13 cellular contexts compared by ENCODE assay signal in the genomic region with DNA sequence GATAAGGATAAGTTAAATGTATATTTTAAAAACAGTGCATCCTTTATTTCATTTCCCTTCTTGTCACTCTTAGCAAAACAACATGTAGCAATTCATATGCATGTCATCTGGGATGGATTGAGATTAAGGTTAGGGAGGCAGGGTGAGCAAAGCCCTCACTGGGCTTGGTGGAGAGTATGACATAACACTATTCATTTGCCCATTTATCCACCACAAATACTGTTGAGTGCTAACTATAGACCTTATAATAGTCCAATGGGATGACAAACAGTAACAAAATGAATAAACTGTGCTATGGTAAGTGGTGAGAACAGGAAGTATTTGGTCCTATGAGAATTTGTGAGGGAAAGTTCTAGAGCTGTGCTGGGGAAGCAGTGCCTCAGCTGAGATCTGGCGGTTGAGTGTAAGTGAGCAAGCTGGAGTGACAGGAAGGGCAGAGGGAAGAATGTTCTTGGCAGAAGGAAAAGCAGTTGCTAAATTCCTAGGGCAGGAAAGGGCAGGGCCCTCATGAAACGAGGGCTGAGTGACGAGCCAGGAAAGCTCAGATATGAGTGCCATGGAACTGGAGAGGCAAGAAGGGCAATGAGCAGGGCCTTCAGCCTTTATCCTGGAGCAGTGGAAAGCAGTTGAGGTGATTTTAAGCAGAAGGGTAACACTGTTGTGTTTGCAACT. TPM values are rescaled to one million over a fixed set of nuclear protein-coding genes. Genes with fewer than 3 reads are reported as not detected.
DNase-seq lines count a peak whose midpoint lies in the region; ATAC-seq, FAIRE-seq and TF ChIP-seq lines count a peak whose summit lies in the region.
"Had no signal": no experiment of that assay in that cellular context is flagged by ENCODE, and none has a peak within 500 bp of the region (broad histone marks: within the 10 kb centered on the region; RNA-seq: fewer than 3 reads in every experiment).

No MANE protein-coding gene starts in this region.

- H3K36me3 Mint-ChIP-seq in activated naive CD4-positive, alpha-beta T cell treated with anti-CD3 and anti-CD28 coated beads for 36 hours (ENCODE audit: low read depth), result peaks cover 30% of the 10 kb centered on the region

- no peak for TF ChIP-seq RAD21 in GM12878 (IDR thresholded peaks at IDR 0.05; ENCODE audit: insufficient read depth, low read depth, low read length)

- FAIRE-seq in GM12878 (lab: Jason Lieb, UNC), result no peak
- FAIRE-seq: D721Med had no signal

- no peaks in the 10 kb centered on the region for H3K9me3 ChIP-seq in GM12878 (replicated peaks; ENCODE audit: control insufficient read depth, insufficient read depth, low read length)
- no peaks in the 10 kb centered on the region for H3K9me3 ChIP-seq in gastrocnemius medialis

- H3K4me2 ChIP-seq in GM12878 (ENCODE audit: control insufficient read depth, insufficient read depth), result no peak overlapping the region

- no peak for TF ChIP-seq POLR2A in GM12878 (IDR thresholded peaks at IDR 0.05; ENCODE audit: low read depth, low read length)
- no peak for TF ChIP-seq POLR2A in gastrocnemius medialis (IDR thresholded peaks at IDR 0.05)

- WGBS in GM12878 (ENCODE audit: insufficient coverage, insufficient replicate concordance, low lambda C conversion rate, missing lambda C conversion rate), result 92% methylated on average over 3 of the region's 3 CpGs

- no peaks in the 10 kb centered on the region; a peak in 1 of 4 replicates for H3K36me3 ChIP-seq in GM12878 (ENCODE audit: control insufficient read depth in 2 of 2, insufficient read depth in 2 of 2, low read length in 1 of 2)
- no peaks in the 10 kb centered on the region for H3K36me3 ChIP-seq in gastrocnemius medialis

- H3K9me3 Mint-ChIP-seq in activated naive CD4-positive, alpha-beta T cell treated with anti-CD3 and anti-CD28 coated beads for 36 hours, result no peaks in the 10 kb centered on the region
- H3K9me3 Mint-ChIP-seq: naive thymus-derived CD8-positive, alpha-beta T cell had no signal

- H3K4me1 ChIP-seq in GM12878 (ENCODE audit: control insufficient read depth, insufficient read depth, low read length) (peaks cover 9% of the 10 kb centered on the region), gastrocnemius medialis (peaks cover 45 to 54% of the 10 kb centered on the region in 2 donors)

- H3K79me2 ChIP-seq in GM12878 (ENCODE audit: control insufficient read depth, insufficient read depth, low read length), result peaks cover 68% of the 10 kb centered on the region

- BruUV-seq in GM12878 (replicated peaks; lab: Mats Ljungman, UMichigan), result no TSS peak

- RAD21 ChIA-PET in GM12878 (lab: Charles Lee; ENCODE audit: unreplicated experiment), result interaction anchor here (0.6 kb wide), 2 partner anchors 119 to 165 kb away, joined by 3 read pairs; no protein-coding TSS in a partner anchor

- no peak overlapping the region for H3K9ac ChIP-seq in GM12878 (ENCODE audit: control insufficient read depth, insufficient read depth, low read length)

- ATAC-seq in GM18520 (IDR thresholded peaks at IDR 0.05; ENCODE audit: unreplicated experiment) (peak; percentile 46), GM12878 (peak; percentile 16; the same call in 1 of the 3 replicates), left cardiac atrium (peak; percentile 94 to 96), gastrocnemius medialis (peak; percentile 97 to 100), HG03457 (IDR thresholded peaks at IDR 0.05; ENCODE audit: unreplicated experiment) (no peak)
- no peak for ATAC-seq in activated CD4-positive, CD25-positive, alpha-beta regulatory T cell treated with anti-CD3 and anti-CD28 coated beads, Interleukin-2, amount 50 U/mL, for 24 hours
- ATAC-seq: naive thymus-derived CD8-positive, alpha-beta T cell had no signal

- intact Hi-C loops in GM12878 (cut with micrococcal nuclease; ENCODE audit: unreplicated experiment), result loop anchor here (10.0 kb wide), 1 partner anchor 878 kb away; a partner anchor contains a TSS
- intact Hi-C loops in left cardiac atrium (cut with DNase I), result no loop called here
- intact Hi-C loops in gastrocnemius medialis (cut with DNase I; ENCODE audit: low total_unique reads), result loop anchor here (5.0 to 10.0 kb wide), 2 partner anchors 50 to 112 kb away; no protein-coding TSS in a partner anchor
- intact Hi-C loops in activated naive CD4-positive, alpha-beta T cell treated with anti-CD3 and anti-CD28 coated beads for 36 hours (cut with micrococcal nuclease), result no loop called here

- no peak overlapping the region for H3K27ac Mint-ChIP-seq in activated naive CD4-positive, alpha-beta T cell treated with anti-CD3 and anti-CD28 coated beads for 36 hours
- H3K27ac Mint-ChIP-seq: naive thymus-derived CD8-positive, alpha-beta T cell had no signal

- DNase-seq in GM12878 (ENCODE audit: low read depth, low spot score) (no peak), left cardiac atrium (peak; percentile 65), gastrocnemius medialis (peak; percentile 27 to 82), NCI-H187 treated with DMSO at 0.1 percent for 48 hours (lab: John Stamatoyannopoulos, UW) (no peak)
- DNase-seq in activated naive CD4-positive, alpha-beta T cell treated with anti-CD3 and anti-CD28 coated beads for 36 hours, result no peak
- DNase-seq: effector memory CD4-positive, alpha-beta T cell; naive thymus-derived CD8-positive, alpha-beta T cell; NCI-H1105; SIG-M5 had no signal

- peaks cover 37% of the 10 kb centered on the region for H3K4me1 Mint-ChIP-seq in activated naive CD4-positive, alpha-beta T cell treated with anti-CD3 and anti-CD28 coated beads for 36 hours (ENCODE audit: low read depth)

- SMC1A ChIA-PET in GM12878 (lab: Charles Lee; ENCODE audit: uncharacterized antibody, unreplicated experiment), result interaction anchor here (2.2 kb wide), 1 partner anchor 12 kb away, joined by 8 read pairs; no protein-coding TSS in a partner anchor

- CTCF ChIA-PET in GM12878 (lab: Yijun Ruan, JAX), result interaction anchor here (0.6 to 1.1 kb wide), 5 partner anchors 12 to 138 kb away, joined by 3 to 4 read pairs (median 3); no protein-coding TSS in a partner anchor
- CTCF ChIA-PET in activated naive CD4-positive, alpha-beta T cell treated with anti-CD3 and anti-CD28 coated beads for 36 hours (lab: Charles Lee), result interaction anchor here (0.6 kb wide), 1 partner anchor 111 kb away, joined by 4 read pairs; no protein-coding TSS in a partner anchor

- POLR2A ChIA-PET in GM12878 (lab: Charles Lee), result interaction anchor here (0.6 kb wide), 1 partner anchor 35 kb away, joined by 3 read pairs; no protein-coding TSS in a partner anchor

- in situ Hi-C loops in GM12878 (cut with MboI), result loop anchor here (10.0 kb wide), 1 partner anchor 322 kb away; no protein-coding TSS in a partner anchor
- in situ Hi-C loops in gastrocnemius medialis (cut with MboI; ENCODE audit: low sequenced_read_pairs in 4 of 4), result no loop called here

- H3K27me3 ChIP-seq in GM12878 (replicated peaks in 1 of 2; ENCODE audit: control insufficient read depth in 2 of 2, insufficient read depth in 2 of 2, low read length in 1 of 2), result no peaks in the 10 kb centered on the region
- H3K27me3 ChIP-seq in gastrocnemius medialis, result no peaks in the 10 kb centered on the region

- H2AFZ ChIP-seq in GM12878 (ENCODE audit: control insufficient read depth, low read depth, low read length), result no peak overlapping the region

- TF ChIP-seq EP300 in GM12878 (IDR thresholded peaks at IDR 0.05; ENCODE audit: borderline replicate concordance in 1 of 2, control insufficient read depth in 1 of 2, low read depth in 2 of 2, low read length in 2 of 2), result no peak

- H4K20me1 ChIP-seq in GM12878 (ENCODE audit: control insufficient read depth, insufficient read depth), result no peaks in the 10 kb centered on the region

- no peak overlapping the region for H3K4me3 ChIP-seq in GM12878
- H3K4me3 ChIP-seq in gastrocnemius medialis, result no peak overlapping the region

- TF ChIP-seq CTCF in GM12878 (IDR thresholded peaks at IDR 0.05 in 2 of 3, conservative IDR thresholded peaks at IDR 0.05 in 1 of 3; ENCODE audit: control insufficient read depth in 2 of 3, extremely low read depth in 1 of 3, insufficient read depth in 1 of 3, low read depth in 3 of 3, low read length in 3 of 3) (no peak), gastrocnemius medialis (IDR thresholded peaks at IDR 0.05 in 4 of 5, conservative IDR thresholded peaks at IDR 0.05 in 1 of 5) (no peak)

- H3K27me3 Mint-ChIP-seq in activated naive CD4-positive, alpha-beta T cell treated with anti-CD3 and anti-CD28 coated beads for 36 hours (ENCODE audit: low read depth), result no peaks in the 10 kb centered on the region

- H3K27ac ChIP-seq in GM12878 (ENCODE audit: control insufficient read depth, insufficient read depth) (no peak overlapping the region), gastrocnemius medialis (peak overlapping the region; percentile 62 to 85 (median 74))

- no peak overlapping the region for H3K4me3 Mint-ChIP-seq in activated naive CD4-positive, alpha-beta T cell treated with anti-CD3 and anti-CD28 coated beads for 36 hours
- H3K4me3 Mint-ChIP-seq: naive thymus-derived CD8-positive, alpha-beta T cell had no signal

TF ChIP-seq in GM12878, 131 proteins besides CTCF, POLR2A, EP300 and RAD21 (continues in another document):
- TF ChIP-seq ZNF274 (IDR thresholded peaks at IDR 0.05; ENCODE audit: insufficient read depth, insufficient read length), result no peak

RNA-seq across cellular contexts. Expression of a gene that starts 6.7 kb away (rescaled TPM):
- total RNA-seq in GM12878 (2013; cell fraction: nucleolus; rRNA removed), result 264 and 266 TPM in 2 replicates
- total RNA-seq in GM12878 (2014; rRNA removed) (68.1 and 75.2 TPM in 2 replicates), GM12878 (2014; rRNA removed; fragmentation: Illumina TruSeq; extraction: Trizol) (74.1 and 80.1 TPM in 2 replicates), GM12878 (2021) (59.5 and 68.2 TPM in 2 replicates), left cardiac atrium (100 to 1,000 TPM; 119 to 155 TPM), gastrocnemius medialis (10 to 100 TPM; 20.5 to 41.1 (median 28.6) TPM)
- 51.3 TPM for polyA plus RNA-seq in GM12878 (2011; ENCODE audit: low read depth)
- polyA plus RNA-seq in GM12878 (2011; rRNA removed) (88.0 and 112 TPM in 2 replicates), GM12878 (2014; fragmentation: Illumina TruSeq; extraction: Trizol) (70.4 and 99.8 TPM in 2 replicates), GM12878 (2014; fragmentation: Nextera tagmentation; extraction: Ambion mirVana) (10 to 100 TPM; 23.6 to 33.6 TPM), GM12878 (2014; rRNA removed) (51.4 and 53.5 TPM in 2 replicates), GM12878 (2016; fragmentation: Nextera tagmentation; extraction: Ambion mirVana) (10 to 100 TPM; 63.5 to 66.0 TPM)
- polyA plus RNA-seq in GM12878 (2011; cell fraction: cytosol; rRNA removed), result 51.7 and 71.5 TPM in 2 replicates
- polyA plus RNA-seq in GM12878 (2011; cell fraction: nucleus; rRNA removed), result 53.5 and 63.6 TPM in 2 replicates
- polyA plus RNA-seq in GM12878 (2012), result 36.5 and 50.5 TPM in 2 replicates
- 61.5 and 66.7 TPM in 2 replicates for polyA minus RNA-seq in GM12878 (2011; rRNA and poly(A)+ RNA removed)
- polyA minus RNA-seq in GM12878 (2011; cell fraction: cytosol; rRNA and poly(A)+ RNA removed), result 48.4 and 63.2 TPM in 2 replicates
- polyA minus RNA-seq in GM12878 (2011; cell fraction: nucleus; rRNA and poly(A)+ RNA removed), result 79.8 and 139 TPM in 2 replicates
- 10 to 100 TPM; 31.7 to 33.8 TPM for total RNA-seq in activated naive CD4-positive, alpha-beta T cell treated with anti-CD3 and anti-CD28 coated beads for 36 hours

Comparison
In these comparisons a context has a peak if more than half of its experiments do, and no peak if none do; other contexts are left out.
1. ATAC-seq: peak in GM18520 (single experiment), GM12878 (single experiment), left cardiac atrium (2 of 2) and gastrocnemius medialis (2 of 2); none in activated CD4-positive, CD25-positive, alpha-beta regulatory T cell treated with anti-CD3 and anti-CD28 coated beads, Interleukin-2, amount 50 U/mL, for 24 hours (0 of 2) and HG03457 (single experiment).
2. DNase-seq: peak in left cardiac atrium (single experiment) and gastrocnemius medialis (2 of 2); none in GM12878 (single experiment), NCI-H187 treated with DMSO at 0.1 percent for 48 hours (single experiment) and activated naive CD4-positive, alpha-beta T cell treated with anti-CD3 and anti-CD28 coated beads for 36 hours (single experiment).
3. intact Hi-C loops: an anchor here in GM12878 (10.0 kb wide) and gastrocnemius medialis (5.0 to 10.0 kb wide); none called in left cardiac atrium and activated naive CD4-positive, alpha-beta T cell treated with anti-CD3 and anti-CD28 coated beads for 36 hours.